1 cellular context compared by ENCODE assay signal in genomic region chr17:77386502-77387192, GRCh38.
TF ChIP-seq lines count a peak whose summit lies in the region.

No MANE protein-coding gene starts in this region.

TF ChIP-seq in GM23338, 12 proteins besides CTCF, POLR2A, EP300 and RAD21 (continued from another document):
- TF ChIP-seq, protein P1, sequence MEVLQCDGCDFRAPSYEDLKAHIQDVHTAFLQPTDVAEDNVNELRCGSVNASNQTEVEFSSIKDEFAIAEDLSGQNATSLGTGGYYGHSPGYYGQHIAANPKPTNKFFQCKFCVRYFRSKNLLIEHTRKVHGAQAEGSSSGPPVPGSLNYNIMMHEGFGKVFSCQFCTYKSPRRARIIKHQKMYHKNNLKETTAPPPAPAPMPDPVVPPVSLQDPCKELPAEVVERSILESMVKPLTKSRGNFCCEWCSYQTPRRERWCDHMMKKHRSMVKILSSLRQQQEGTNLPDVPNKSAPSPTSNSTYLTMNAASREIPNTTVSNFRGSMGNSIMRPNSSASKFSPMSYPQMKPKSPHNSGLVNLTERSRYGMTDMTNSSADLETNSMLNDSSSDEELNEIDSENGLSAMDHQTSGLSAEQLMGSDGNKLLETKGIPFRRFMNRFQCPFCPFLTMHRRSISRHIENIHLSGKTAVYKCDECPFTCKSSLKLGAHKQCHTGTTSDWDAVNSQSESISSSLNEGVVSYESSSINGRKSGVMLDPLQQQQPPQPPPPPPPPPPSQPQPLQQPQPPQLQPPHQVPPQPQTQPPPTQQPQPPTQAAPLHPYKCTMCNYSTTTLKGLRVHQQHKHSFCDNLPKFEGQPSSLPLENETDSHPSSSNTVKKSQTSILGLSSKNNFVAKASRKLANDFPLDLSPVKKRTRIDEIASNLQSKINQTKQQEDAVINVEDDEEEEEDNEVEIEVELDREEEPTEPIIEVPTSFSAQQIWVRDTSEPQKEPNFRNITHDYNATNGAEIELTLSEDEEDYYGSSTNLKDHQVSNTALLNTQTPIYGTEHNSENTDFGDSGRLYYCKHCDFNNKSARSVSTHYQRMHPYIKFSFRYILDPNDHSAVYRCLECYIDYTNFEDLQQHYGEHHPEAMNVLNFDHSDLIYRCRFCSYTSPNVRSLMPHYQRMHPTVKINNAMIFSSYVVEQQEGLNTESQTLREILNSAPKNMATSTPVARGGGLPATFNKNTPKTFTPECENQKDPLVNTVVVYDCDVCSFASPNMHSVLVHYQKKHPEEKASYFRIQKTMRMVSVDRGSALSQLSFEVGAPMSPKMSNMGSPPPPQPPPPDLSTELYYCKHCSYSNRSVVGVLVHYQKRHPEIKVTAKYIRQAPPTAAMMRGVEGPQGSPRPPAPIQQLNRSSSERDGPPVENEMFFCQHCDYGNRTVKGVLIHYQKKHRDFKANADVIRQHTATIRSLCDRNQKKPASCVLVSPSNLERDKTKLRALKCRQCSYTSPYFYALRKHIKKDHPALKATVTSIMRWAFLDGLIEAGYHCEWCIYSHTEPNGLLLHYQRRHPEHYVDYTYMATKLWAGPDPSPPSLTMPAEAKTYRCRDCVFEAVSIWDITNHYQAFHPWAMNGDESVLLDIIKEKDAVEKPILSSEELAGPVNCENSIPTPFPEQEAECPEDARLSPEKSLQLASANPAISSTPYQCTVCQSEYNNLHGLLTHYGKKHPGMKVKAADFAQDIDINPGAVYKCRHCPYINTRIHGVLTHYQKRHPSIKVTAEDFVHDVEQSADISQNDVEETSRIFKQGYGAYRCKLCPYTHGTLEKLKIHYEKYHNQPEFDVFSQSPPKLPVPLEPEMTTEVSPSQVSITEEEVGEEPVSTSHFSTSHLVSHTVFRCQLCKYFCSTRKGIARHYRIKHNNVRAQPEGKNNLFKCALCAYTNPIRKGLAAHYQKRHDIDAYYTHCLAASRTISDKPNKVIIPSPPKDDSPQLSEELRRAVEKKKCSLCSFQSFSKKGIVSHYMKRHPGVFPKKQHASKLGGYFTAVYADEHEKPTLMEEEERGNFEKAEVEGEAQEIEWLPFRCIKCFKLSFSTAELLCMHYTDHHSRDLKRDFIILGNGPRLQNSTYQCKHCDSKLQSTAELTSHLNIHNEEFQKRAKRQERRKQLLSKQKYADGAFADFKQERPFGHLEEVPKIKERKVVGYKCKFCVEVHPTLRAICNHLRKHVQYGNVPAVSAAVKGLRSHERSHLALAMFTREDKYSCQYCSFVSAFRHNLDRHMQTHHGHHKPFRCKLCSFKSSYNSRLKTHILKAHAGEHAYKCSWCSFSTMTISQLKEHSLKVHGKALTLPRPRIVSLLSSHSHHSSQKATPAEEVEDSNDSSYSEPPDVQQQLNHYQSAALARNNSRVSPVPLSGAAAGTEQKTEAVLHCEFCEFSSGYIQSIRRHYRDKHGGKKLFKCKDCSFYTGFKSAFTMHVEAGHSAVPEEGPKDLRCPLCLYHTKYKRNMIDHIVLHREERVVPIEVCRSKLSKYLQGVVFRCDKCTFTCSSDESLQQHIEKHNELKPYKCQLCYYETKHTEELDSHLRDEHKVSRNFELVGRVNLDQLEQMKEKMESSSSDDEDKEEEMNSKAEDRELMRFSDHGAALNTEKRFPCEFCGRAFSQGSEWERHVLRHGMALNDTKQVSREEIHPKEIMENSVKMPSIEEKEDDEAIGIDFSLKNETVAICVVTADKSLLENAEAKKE (CRISPR knock-in tag; IDR thresholded peaks at IDR 0.05), result no peak
- no peak for TF ChIP-seq POLR2AphosphoS5 (IDR thresholded peaks at IDR 0.05; ENCODE audit: low read depth)
- no peak for TF ChIP-seq NANOG (IDR thresholded peaks at IDR 0.05; ENCODE audit: borderline replicate concordance)
- no peak for TF ChIP-seq EZH2 (IDR thresholded peaks at IDR 0.05; ENCODE audit: low read depth, unreplicated experiment)
- no peak for TF ChIP-seq ZNF114 (CRISPR knock-in tag; IDR thresholded peaks at IDR 0.05)
- TF ChIP-seq STAT1 (IDR thresholded peaks at IDR 0.05; ENCODE audit: unreplicated experiment), result no peak
